ENCODE assay signal across 7 cellular contexts in the genomic region with DNA sequence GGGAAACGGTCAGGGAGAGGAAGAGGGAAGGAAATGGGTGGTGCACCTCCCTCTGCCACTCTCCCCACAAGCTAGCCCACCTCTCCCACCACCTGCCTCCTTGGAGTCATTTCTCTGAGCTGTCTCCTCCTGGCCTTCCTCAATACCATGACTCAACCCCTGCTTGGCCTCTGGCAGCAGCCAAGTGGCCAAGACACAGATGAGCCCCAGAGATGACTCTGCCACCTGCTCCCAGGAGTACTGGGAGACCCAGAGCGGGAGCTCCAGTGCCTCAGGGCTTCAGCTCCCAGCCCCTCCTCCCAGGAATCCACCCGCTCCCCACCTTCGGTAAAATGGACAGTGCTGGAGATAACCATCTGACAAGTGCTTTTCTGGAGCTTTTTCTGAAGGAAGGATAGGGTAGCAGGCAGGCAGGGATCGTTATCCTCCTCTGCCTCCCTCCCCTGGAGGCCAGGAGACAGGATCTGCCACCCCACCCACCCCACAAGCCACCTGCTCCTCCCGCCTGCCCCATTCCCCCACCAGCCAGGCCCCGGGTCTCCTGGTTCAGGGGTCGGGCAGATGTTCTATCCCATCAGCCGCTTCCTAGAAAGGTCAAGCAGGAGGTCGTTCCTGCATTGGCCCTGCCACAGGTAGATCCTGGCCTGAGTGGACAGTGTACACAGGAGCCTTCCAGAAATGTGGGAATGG. TPM values are rescaled to one million over a fixed set of nuclear protein-coding genes. Genes with fewer than 3 reads are reported as not detected.
DNase-seq lines count a peak whose midpoint lies in the region; ATAC-seq and TF ChIP-seq lines count a peak whose summit lies in the region.
"Had no signal": no experiment of that assay in that cellular context is flagged by ENCODE, and none has a peak within 500 bp of the region (broad histone marks: within the 10 kb centered on the region; RNA-seq: fewer than 3 reads in every experiment).

No MANE protein-coding gene starts in this region.

- no peaks in the 10 kb centered on the region for H3K36me3 ChIP-seq in breast epithelium

- H3K27ac ChIP-seq in breast epithelium = peak overlapping the region; percentile 98 to 100

- TF ChIP-seq CTCF in breast epithelium (IDR thresholded peaks at IDR 0.05) (no peak), omental fat pad (IDR thresholded peaks at IDR 0.05) (no peak)

- H3K4me3 ChIP-seq in breast epithelium = peak overlapping the region in 2 of 3 donors; percentile 68 to 83

- peak; percentile 31 for ATAC-seq in omental fat pad (ENCODE audit: low FRiP score)
- no peak for ATAC-seq in HG03095 (IDR thresholded peaks at IDR 0.05; ENCODE audit: unreplicated experiment)

- TF ChIP-seq POLR2A in breast epithelium (IDR thresholded peaks at IDR 0.05) = no peak

- H3K9me3 ChIP-seq in breast epithelium = no peaks in the 10 kb centered on the region

- no peaks in the 10 kb centered on the region for H3K27me3 ChIP-seq in breast epithelium

- DNase-seq in GM03348 (ENCODE audit: low spot score) (peak; percentile 33), breast epithelium (ENCODE audit: low spot score in 2 of 2) (no peak), omental fat pad (ENCODE audit: low spot score) (no peak), iPS-NIHi7 (ENCODE audit: extremely low spot score) (no peak), NCI-H510A treated with DMSO at 0.1 percent for 48 hours (lab: John Stamatoyannopoulos, UW) (no peak)

- H3K4me1 ChIP-seq in breast epithelium = peaks cover 18 to 42% of the 10 kb centered on the region in 2 donors

- intact Hi-C loops in breast epithelium (cut with DNase I; ENCODE audit: low total_unique reads) = no loop called here

RNA-seq across cellular contexts. Expression of a gene that starts 2.5 kb away (rescaled TPM):
- total RNA-seq in breast epithelium (100 to 1,000 TPM in 2 of 3 donors, 10 to 100 TPM in 1; 52.0 to 154 (median 102) TPM), omental fat pad (100 to 1,000 TPM in 3 of 4 donors, 10 to 100 TPM in 1; 84.5 to 225 (median 127) TPM)
- total RNA-seq: activated CD8-positive, alpha-beta memory T cell treated with anti-CD3 and anti-CD28 coated beads for 36 hours had no signal

RNA-seq across cellular contexts. Expression of a gene that starts 5.6 kb away (rescaled TPM):
- total RNA-seq in breast epithelium (10 to 100 TPM in 2 of 3 donors, not detected in 1; 70.1 to 99.2 TPM), omental fat pad (1 to 10 TPM in 2 of 4 donors, under 1 TPM in 1, not detected in 1; 0.50 to 1.9 (median 1.3) TPM)
- total RNA-seq: activated CD8-positive, alpha-beta memory T cell treated with anti-CD3 and anti-CD28 coated beads for 36 hours had no signal

RNA-seq across cellular contexts. Expression of a gene that starts 16.8 kb away (rescaled TPM):
- total RNA-seq in breast epithelium (100 to 1,000 TPM; 163 to 221 (median 198) TPM), omental fat pad (100 to 1,000 TPM; 118 to 192 (median 176) TPM)

RNA-seq across cellular contexts. Expression of a gene that starts 17.8 kb away (rescaled TPM):
- total RNA-seq in breast epithelium = 10 to 100 TPM in 2 of 3 donors, 1 to 10 TPM in 1; 6.1 to 40.0 (median 28.5) TPM
- 10 to 100 TPM in 3 of 4 donors, 1 to 10 TPM in 1; 6.0 to 36.5 (median 23.7) TPM for total RNA-seq in omental fat pad
- total RNA-seq: activated CD8-positive, alpha-beta memory T cell treated with anti-CD3 and anti-CD28 coated beads for 36 hours had no signal

RNA-seq across cellular contexts. Expression of a gene that starts 23.4 kb away (rescaled TPM):
- total RNA-seq in breast epithelium = 100 to 1,000 TPM in 1 of 3 donors, 10 to 100 TPM in 2; 37.1 to 112 (median 71.8) TPM
- 10 to 100 TPM; 31.4 to 63.5 (median 53.7) TPM for total RNA-seq in omental fat pad
